In genomic region chr6:117870477-117871243, GRCh38 we compare ENCODE assay signal across 16 cellular contexts. TPM values are rescaled to one million over a fixed set of nuclear protein-coding genes. Genes with fewer than 3 reads are reported as not detected.
DNase-seq lines count a peak whose midpoint lies in the region; ATAC-seq lines count a peak whose summit lies in the region.
"Had no signal": no experiment of that assay in that cellular context is flagged by ENCODE, and none has a peak within 500 bp of the region (broad histone marks: within the 10 kb centered on the region; RNA-seq: fewer than 3 reads in every experiment).

No MANE protein-coding gene starts in this region.

- peak overlapping the region; percentile 62 for H3K27ac Mint-ChIP-seq in activated CD4-positive, alpha-beta T cell treated with anti-CD3 and anti-CD28 coated beads for 36 hours
- H3K27ac Mint-ChIP-seq: activated T-helper 1 cell treated with anti-CD3 and anti-CD28 coated beads, Interleukin-12 subunit alpha, Interleukin-12 subunit beta, Interleukin-2, Interleukin-4 antibody, amounts not matched to agents 30 ng/mL and 10 ng/mL and 1 ng/mL, durations not matched to agents 14 hours and 24 hours and 36 hours had no signal

- POLR2A ChIA-PET in activated CD4-positive, alpha-beta T cell treated with anti-CD3 and anti-CD28 coated beads for 36 hours (lab: Charles Lee) = no interaction called here

- intact Hi-C loops in activated CD4-positive, alpha-beta T cell treated with anti-CD3 and anti-CD28 coated beads for 36 hours (cut with DNase I, micrococcal nuclease) = no loop called here
- intact Hi-C loops in cardiac septum (cut with DNase I) = no loop called here

- ATAC-seq in activated CD4-positive, alpha-beta T cell treated with anti-CD3 and anti-CD28 coated beads for 36 hours = peak; percentile 74
- ATAC-seq in GM21825 (IDR thresholded peaks at IDR 0.05; ENCODE audit: unreplicated experiment) (peak; percentile 95), HG03342 (IDR thresholded peaks at IDR 0.05; ENCODE audit: unreplicated experiment) (peak; percentile 95)
- ATAC-seq in stimulated activated naive CD8-positive, alpha-beta T cell treated with anti-CD3 and anti-CD28 coated beads, Interleukin-15, Interleukin-2, amounts not matched to agents 100 U/mL and 50 U/mL, for 24 hours = peak; percentile 19
- ATAC-seq: pancreas had no signal

- peaks cover 2% of the 10 kb centered on the region for H3K27me3 Mint-ChIP-seq in activated CD4-positive, alpha-beta T cell treated with anti-CD3 and anti-CD28 coated beads for 36 hours

- peaks cover 2% of the 10 kb centered on the region for H3K9me3 Mint-ChIP-seq in activated CD4-positive, alpha-beta T cell treated with anti-CD3 and anti-CD28 coated beads for 36 hours (ENCODE audit: low read depth)
- H3K9me3 Mint-ChIP-seq: activated T-helper 1 cell treated with anti-CD3 and anti-CD28 coated beads, Interleukin-12 subunit alpha, Interleukin-12 subunit beta, Interleukin-2, Interleukin-4 antibody, amounts not matched to agents 30 ng/mL and 10 ng/mL and 1 ng/mL, durations not matched to agents 14 hours and 24 hours and 36 hours had no signal

- H3K36me3 Mint-ChIP-seq in activated CD4-positive, alpha-beta T cell treated with anti-CD3 and anti-CD28 coated beads for 36 hours (ENCODE audit: low read depth) = no peaks in the 10 kb centered on the region

- H3K4me1 Mint-ChIP-seq in activated CD4-positive, alpha-beta T cell treated with anti-CD3 and anti-CD28 coated beads for 36 hours = peaks cover 6% of the 10 kb centered on the region

- no peak overlapping the region for H3K4me3 Mint-ChIP-seq in activated CD4-positive, alpha-beta T cell treated with anti-CD3 and anti-CD28 coated beads for 36 hours
- H3K4me3 Mint-ChIP-seq: activated T-helper 1 cell treated with anti-CD3 and anti-CD28 coated beads, Interleukin-12 subunit alpha, Interleukin-12 subunit beta, Interleukin-2, Interleukin-4 antibody, amounts not matched to agents 30 ng/mL and 10 ng/mL and 1 ng/mL, durations not matched to agents 14 hours and 24 hours and 36 hours had no signal

- no peak for DNase-seq in activated CD4-positive, alpha-beta T cell treated with anti-CD3 and anti-CD28 coated beads for 36 hours
- no peak for DNase-seq in activated CD4-positive, alpha-beta T cell treated with anti-CD3 and anti-CD28 coated beads, Interleukin-2, amount 50 U/mL, for 1 hour
- DNase-seq in stimulated activated naive CD8-positive, alpha-beta T cell treated with anti-CD3 and anti-CD28 coated beads, Interleukin-15, Interleukin-2, amounts not matched to agents 100 U/mL and 50 U/mL, for 24 hours = no peak
- DNase-seq in ecto neural progenitor cell (ENCODE audit: low spot score) (no peak), cardiac septum (ENCODE audit: low spot score) (no peak), HuH-7 (ENCODE audit: low spot score) (no peak)
- DNase-seq: Calu3; NCI-H446 treated with DMSO at 0.1 percent for 48 hours; pancreas; SHP77 treated with DMSO at 0.1 percent for 48 hours; stimulated activated naive CD4-positive, alpha-beta T cell treated with Interleukin-2 at 50 U/mL for 16 hours had no signal

- CTCF ChIA-PET in activated CD4-positive, alpha-beta T cell treated with anti-CD3 and anti-CD28 coated beads for 36 hours (lab: Charles Lee) = no interaction called here

RNA-seq across cellular contexts. Expression of gene SLC35F1, which starts 36.4 kb away (rescaled TPM):
- total RNA-seq in activated CD4-positive, alpha-beta T cell treated with anti-CD3 and anti-CD28 coated beads for 36 hours = under 1 TPM; 0.18 to 0.23 TPM
- total RNA-seq in cardiac septum = 7.7 TPM
- total RNA-seq: activated T-helper 1 cell treated with anti-CD3 and anti-CD28 coated beads, Interleukin-12 subunit alpha, Interleukin-12 subunit beta, Interleukin-2, Interleukin-4 antibody, amounts not matched to agents 30 ng/mL and 10 ng/mL and 1 ng/mL, durations not matched to agents 14 hours and 24 hours and 36 hours; Calu3; LHCN-M2; lung microvascular endothelial cell had no signal

Comparison
In these comparisons a context has a peak if more than half of its experiments do, and no peak if none do; other contexts are left out.
1. ATAC-seq: peak in every context shown above with its lines; median percentile 95 in GM21825; 95 in HG03342; 74 in activated CD4-positive, alpha-beta T cell treated with anti-CD3 and anti-CD28 coated beads for 36 hours; 19 in stimulated activated naive CD8-positive, alpha-beta T cell treated with anti-CD3 and anti-CD28 coated beads, Interleukin-15, Interleukin-2, amounts not matched to agents 100 U/mL and 50 U/mL, for 24 hours.